8 cellular contexts compared by ENCODE assay signal in the genomic region with DNA sequence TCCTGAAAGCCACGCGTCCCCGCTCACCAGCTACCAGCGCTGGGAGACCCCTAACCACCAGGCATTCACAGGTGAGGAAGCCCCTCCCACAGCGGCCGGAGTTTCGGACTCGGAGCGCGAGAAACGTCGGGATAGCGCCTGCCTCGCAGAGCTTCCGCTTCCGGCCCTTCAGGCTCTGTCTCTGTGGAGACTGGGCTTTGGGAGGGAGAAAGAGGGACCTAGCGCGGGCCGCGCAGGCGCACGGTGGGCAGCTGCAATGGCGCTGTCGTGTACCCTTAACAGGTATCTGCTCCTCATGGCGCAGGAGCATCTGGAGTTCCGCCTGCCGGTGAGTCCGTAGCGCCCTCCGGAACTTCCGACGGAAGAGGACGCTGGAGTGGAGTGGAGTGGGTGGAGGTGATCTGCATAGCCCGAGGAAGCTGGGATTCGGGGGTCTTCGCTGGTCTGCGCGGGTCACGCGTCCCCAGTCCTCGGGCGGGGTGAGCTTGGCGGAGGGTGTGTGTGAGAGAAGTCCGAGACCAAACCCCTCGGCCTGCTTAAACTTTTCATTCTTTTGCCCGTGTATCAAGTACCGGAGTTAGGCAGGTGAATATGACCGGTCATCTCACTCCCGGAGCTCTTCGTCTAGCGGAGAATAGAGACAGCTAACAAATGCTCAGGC. TPM values are rescaled to one million over a fixed set of nuclear protein-coding genes. Genes with fewer than 3 reads are reported as not detected.
DNase-seq lines count a peak whose midpoint lies in the region; ATAC-seq and TF ChIP-seq lines count a peak whose summit lies in the region.

Gene TRMT11 (plus strand): TSS at position 246 of the 661 bp plus-strand sequence. CDS start 11 bp downstream, at position 257.

- H3K4me3 Mint-ChIP-seq in CD4-positive, alpha-beta T cell, result peak within 1 kb of the TSS; percentile 52
- no peak within 1 kb of the TSS for H3K4me3 Mint-ChIP-seq in activated CD8-positive, alpha-beta T cell treated with anti-CD3 and anti-CD28 coated beads for 36 hours

- POLR2A ChIA-PET in CD4-positive, alpha-beta T cell (lab: Charles Lee), result interaction anchor here (0.8 to 3.6 kb wide), 21 partner anchors 9 to 1530 kb away, joined by 3 to 94 read pairs (median 5); partner anchors contain the start of genes HDDC2, HEY2, HINT3 and NCOA7
- POLR2A ChIA-PET in activated CD8-positive, alpha-beta T cell treated with anti-CD3 and anti-CD28 coated beads for 36 hours (lab: Charles Lee), result interaction anchor here (0.6 to 2.5 kb wide), 19 partner anchors 9 to 685 kb away, joined by 3 to 16 read pairs (median 3); partner anchors contain the start of genes HDDC2, HEY2, HINT3 and NCOA7

- peak within 1 kb of the TSS; percentile 54 for H3K27ac ChIP-seq in CD4-positive, alpha-beta T cell (ENCODE audit: low read depth, low read length)

- H3K9me3 Mint-ChIP-seq in CD4-positive, alpha-beta T cell, result no peaks in the 10 kb centered on the region
- no peaks in the 10 kb centered on the region for H3K9me3 Mint-ChIP-seq in activated CD8-positive, alpha-beta T cell treated with anti-CD3 and anti-CD28 coated beads for 36 hours

- no peaks in the 10 kb centered on the region for H3K36me3 Mint-ChIP-seq in CD4-positive, alpha-beta T cell (ENCODE audit: low read depth)
- peaks cover 2% of the 10 kb centered on the region for H3K36me3 Mint-ChIP-seq in activated CD8-positive, alpha-beta T cell treated with anti-CD3 and anti-CD28 coated beads for 36 hours (ENCODE audit: low read depth)

- intact Hi-C loops in CD4-positive, alpha-beta T cell (cut with DNase I, micrococcal nuclease), result loop anchor here (1.0 to 10.0 kb wide), 3 partner anchors 10 to 1278 kb away; partner anchors contain the start of genes HDDC2 (in 1 of the 2) and RNF146 (in 1 of the 2)
- intact Hi-C loops in activated CD8-positive, alpha-beta T cell treated with anti-CD3 and anti-CD28 coated beads for 36 hours (cut with micrococcal nuclease), result no loop called here

- no peak within 1 kb of the TSS for H3K27ac Mint-ChIP-seq in CD4-positive, alpha-beta T cell
- peak within 1 kb of the TSS; percentile 21 for H3K27ac Mint-ChIP-seq in activated CD8-positive, alpha-beta T cell treated with anti-CD3 and anti-CD28 coated beads for 36 hours

- H3K9me3 ChIP-seq in CD4-positive, alpha-beta T cell (ENCODE audit: control insufficient read depth, low read length), result no peaks in the 10 kb centered on the region

- no peak for TF ChIP-seq CTCF in CD4-positive, alpha-beta T cell (IDR thresholded peaks at IDR 0.05)
- TF ChIP-seq CTCF in activated CD8-positive, alpha-beta T cell treated with anti-CD3 and anti-CD28 coated beads for 36 hours (IDR thresholded peaks at IDR 0.05), result no peak

- no peaks in the 10 kb centered on the region for H3K4me1 Mint-ChIP-seq in CD4-positive, alpha-beta T cell (ENCODE audit: low read depth)
- peaks cover 20% of the 10 kb centered on the region for H3K4me1 Mint-ChIP-seq in activated CD8-positive, alpha-beta T cell treated with anti-CD3 and anti-CD28 coated beads for 36 hours (ENCODE audit: low read depth)

- no peaks in the 10 kb centered on the region for H3K27me3 Mint-ChIP-seq in CD4-positive, alpha-beta T cell
- no peaks in the 10 kb centered on the region for H3K27me3 Mint-ChIP-seq in activated CD8-positive, alpha-beta T cell treated with anti-CD3 and anti-CD28 coated beads for 36 hours

- H3K27me3 ChIP-seq in CD4-positive, alpha-beta T cell (ENCODE audit: control insufficient read depth, insufficient read depth, low read length), result no peaks in the 10 kb centered on the region

- CTCF ChIA-PET in CD4-positive, alpha-beta T cell (lab: Charles Lee), result interaction anchor here (1.1 to 2.0 kb wide), 5 partner anchors 10 to 205 kb away, joined by 3 to 18 read pairs (median 5); partner anchors contain the start of gene HINT3
- CTCF ChIA-PET in activated CD8-positive, alpha-beta T cell treated with anti-CD3 and anti-CD28 coated beads for 36 hours (lab: Charles Lee), result interaction anchor here (0.8 to 4.1 kb wide), 13 partner anchors 11 to 790 kb away, joined by 3 to 48 read pairs (median 5); partner anchors contain the start of genes HINT3 and NCOA7

- DNase-seq in CD4-positive, alpha-beta T cell, result peak; percentile 63 to 77 (median 72)
- DNase-seq in NCI-H748 treated with DMSO at 0.1 percent for 48 hours (lab: John Stamatoyannopoulos, UW) (peak; percentile 90), medulla oblongata (ENCODE audit: extremely low spot score) (peak; percentile 93)
- DNase-seq in activated CD8-positive, alpha-beta T cell treated with anti-CD3 and anti-CD28 coated beads for 36 hours, result peak; percentile 87
- peak; percentile 75 for DNase-seq in effector CD8-positive, alpha-beta T cell (lab: John Stamatoyannopoulos, UW)
- peak; percentile 68 to 78 (median 70) for DNase-seq in stimulated activated CD4-positive, alpha-beta T cell treated with anti-CD3 and anti-CD28 coated beads, TNF-alpha, amount 100 ng/mL, for 48 hours (ENCODE audit: low read depth in 3 of 3)

- ATAC-seq in CD4-positive, alpha-beta T cell (ENCODE audit: poor library complexity), result peak; percentile 95
- peak; percentile 98 for ATAC-seq in GM19397 (IDR thresholded peaks at IDR 0.05; ENCODE audit: unreplicated experiment)
- ATAC-seq in HG03565 (IDR thresholded peaks at IDR 0.05; ENCODE audit: unreplicated experiment), result peak; percentile 95
- ATAC-seq in activated CD8-positive, alpha-beta T cell treated with anti-CD3 and anti-CD28 coated beads for 36 hours, result peak; percentile 96

RNA-seq across cellular contexts. Expression of gene TRMT11, which starts in this region (rescaled TPM):
- total RNA-seq in CD4-positive, alpha-beta T cell, result 10 to 100 TPM; 21.6 to 22.5 TPM
- total RNA-seq in activated CD8-positive, alpha-beta T cell treated with anti-CD3 and anti-CD28 coated beads for 36 hours, result 10 to 100 TPM; 41.5 to 49.1 TPM

Comparison
In these comparisons a context has a peak if more than half of its experiments do, and no peak if none do; other contexts are left out.
1. Peak in every context shown above with its lines: DNase-seq, ATAC-seq and H3K27ac ChIP-seq.